Comparison of ENCODE assay signal across 1 cellular context in genomic region chr3:155248531-155249187, GRCh38.
TF ChIP-seq lines count a peak whose summit lies in the region.

No MANE protein-coding gene starts in this region.

TF ChIP-seq in K562, 482 proteins besides CTCF, POLR2A, EP300 and RAD21 (continued from another document):
- TF ChIP-seq, protein P1, sequence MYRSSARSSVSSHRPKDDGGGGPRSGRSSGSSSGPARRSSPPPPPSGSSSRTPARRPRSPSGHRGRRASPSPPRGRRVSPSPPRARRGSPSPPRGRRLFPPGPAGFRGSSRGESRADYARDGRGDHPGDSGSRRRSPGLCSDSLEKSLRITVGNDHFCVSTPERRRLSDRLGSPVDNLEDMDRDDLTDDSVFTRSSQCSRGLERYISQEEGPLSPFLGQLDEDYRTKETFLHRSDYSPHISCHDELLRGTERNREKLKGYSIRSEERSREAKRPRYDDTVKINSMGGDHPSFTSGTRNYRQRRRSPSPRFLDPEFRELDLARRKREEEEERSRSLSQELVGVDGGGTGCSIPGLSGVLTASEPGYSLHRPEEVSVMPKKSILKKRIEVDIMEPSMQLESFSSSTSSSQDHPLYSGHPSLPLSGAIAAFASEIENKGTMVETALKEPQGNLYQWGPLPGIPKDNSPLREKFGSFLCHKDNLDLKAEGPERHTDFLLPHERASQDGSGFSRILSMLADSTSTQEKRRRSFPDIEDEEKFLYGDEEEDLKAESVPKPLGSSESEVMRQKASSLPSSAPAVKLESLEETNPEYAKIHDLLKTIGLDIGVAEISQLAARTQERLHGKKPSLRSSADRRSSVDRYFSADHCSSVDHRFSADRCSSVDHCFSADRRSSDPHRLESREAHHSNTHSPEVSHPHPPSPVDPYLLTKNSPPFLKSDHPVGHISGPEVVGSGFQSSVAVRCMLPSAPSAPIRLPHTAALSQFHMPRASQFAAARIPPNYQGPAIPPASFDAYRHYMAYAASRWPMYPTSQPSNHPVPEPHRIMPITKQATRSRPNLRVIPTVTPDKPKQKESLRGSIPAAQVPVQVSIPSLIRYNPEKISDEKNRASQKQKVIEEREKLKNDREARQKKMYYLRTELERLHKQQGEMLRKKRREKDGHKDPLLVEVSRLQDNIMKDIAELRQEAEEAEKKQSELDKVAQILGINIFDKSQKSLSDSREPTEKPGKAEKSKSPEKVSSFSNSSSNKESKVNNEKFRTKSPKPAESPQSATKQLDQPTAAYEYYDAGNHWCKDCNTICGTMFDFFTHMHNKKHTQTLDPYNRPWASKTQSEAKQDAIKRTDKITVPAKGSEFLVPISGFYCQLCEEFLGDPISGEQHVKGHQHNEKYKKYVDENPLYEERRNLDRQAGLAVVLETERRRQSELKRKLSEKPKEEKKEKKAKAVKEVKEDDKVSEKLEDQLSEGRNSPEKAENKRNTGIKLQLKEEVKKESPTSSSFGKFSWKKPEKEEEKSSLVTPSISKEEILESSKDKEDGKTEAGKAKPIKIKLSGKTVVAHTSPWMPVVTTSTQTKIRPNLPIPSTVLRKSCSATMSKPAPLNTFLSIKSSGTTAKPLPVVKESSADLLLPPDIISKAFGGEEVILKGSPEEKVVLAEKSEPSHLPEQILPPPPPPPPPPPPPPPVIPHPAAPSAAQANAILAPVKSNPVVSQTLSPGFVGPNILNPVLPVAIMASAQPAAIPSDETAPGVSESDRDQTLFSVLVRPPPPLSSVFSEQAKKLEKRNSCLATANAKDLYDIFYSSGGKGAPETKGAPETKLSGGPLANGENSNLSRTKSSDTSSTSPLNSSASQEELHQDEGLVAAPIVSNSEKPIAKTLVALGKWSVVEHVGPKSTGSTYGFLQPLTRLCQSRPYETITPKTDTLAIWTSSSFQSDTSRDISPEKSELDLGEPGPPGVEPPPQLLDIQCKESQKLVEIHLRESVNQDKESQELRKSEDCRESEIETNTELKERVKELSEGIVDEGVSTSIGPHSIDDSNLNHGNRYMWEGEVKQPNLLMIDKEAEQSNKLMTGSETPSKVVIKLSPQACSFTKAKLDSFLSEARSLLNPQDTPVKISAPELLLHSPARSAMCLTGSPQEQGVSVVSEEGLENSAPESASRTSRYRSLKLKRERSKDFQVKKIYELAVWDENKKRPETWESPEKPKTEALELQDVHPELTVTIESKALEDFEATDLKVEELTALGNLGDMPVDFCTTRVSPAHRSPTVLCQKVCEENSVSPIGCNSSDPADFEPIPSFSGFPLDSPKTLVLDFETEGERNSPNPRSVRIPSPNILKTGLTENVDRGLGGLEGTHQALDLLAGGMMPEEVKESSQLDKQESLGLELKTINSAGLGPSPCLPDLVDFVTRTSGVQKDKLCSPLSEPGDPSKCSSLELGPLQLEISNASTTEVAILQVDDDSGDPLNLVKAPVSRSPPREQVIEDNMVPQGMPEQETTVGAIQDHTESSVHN (IDR thresholded peaks at IDR 0.05; ENCODE audit: borderline replicate concordance in 1 of 2, low read depth in 1 of 2): no peak; a peak in 1 of 4 replicates
- TF ChIP-seq, protein P2, sequence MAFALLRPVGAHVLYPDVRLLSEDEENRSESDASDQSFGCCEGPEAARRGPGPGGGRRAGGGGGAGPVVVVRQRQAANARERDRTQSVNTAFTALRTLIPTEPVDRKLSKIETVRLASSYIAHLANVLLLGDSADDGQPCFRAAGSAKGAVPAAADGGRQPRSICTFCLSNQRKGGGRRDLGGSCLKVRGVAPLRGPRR (CRISPR knock-in tag; IDR thresholded peaks at IDR 0.05): no peak
- TF ChIP-seq ARHGAP35 (IDR thresholded peaks at IDR 0.05; ENCODE audit: partially characterized antibody): no peak
- no peak for TF ChIP-seq ZNF445 (CRISPR knock-in tag; IDR thresholded peaks at IDR 0.05; ENCODE audit: low read depth)
- peak; percentile 53 for TF ChIP-seq FOSL1 (tag; conservative IDR thresholded peaks at IDR 0.05)
- TF ChIP-seq TAL1 (IDR thresholded peaks at IDR 0.05): peak; percentile 89
- no peak for TF ChIP-seq KAT8 (IDR thresholded peaks at IDR 0.05; ENCODE audit: low read depth)
- TF ChIP-seq GABPA (tag; conservative IDR thresholded peaks at IDR 0.05; ENCODE audit: low read depth): 0 out of 2 replicates have a peak, but pooled peaks have one; percentile 18
- TF ChIP-seq, protein P3, sequence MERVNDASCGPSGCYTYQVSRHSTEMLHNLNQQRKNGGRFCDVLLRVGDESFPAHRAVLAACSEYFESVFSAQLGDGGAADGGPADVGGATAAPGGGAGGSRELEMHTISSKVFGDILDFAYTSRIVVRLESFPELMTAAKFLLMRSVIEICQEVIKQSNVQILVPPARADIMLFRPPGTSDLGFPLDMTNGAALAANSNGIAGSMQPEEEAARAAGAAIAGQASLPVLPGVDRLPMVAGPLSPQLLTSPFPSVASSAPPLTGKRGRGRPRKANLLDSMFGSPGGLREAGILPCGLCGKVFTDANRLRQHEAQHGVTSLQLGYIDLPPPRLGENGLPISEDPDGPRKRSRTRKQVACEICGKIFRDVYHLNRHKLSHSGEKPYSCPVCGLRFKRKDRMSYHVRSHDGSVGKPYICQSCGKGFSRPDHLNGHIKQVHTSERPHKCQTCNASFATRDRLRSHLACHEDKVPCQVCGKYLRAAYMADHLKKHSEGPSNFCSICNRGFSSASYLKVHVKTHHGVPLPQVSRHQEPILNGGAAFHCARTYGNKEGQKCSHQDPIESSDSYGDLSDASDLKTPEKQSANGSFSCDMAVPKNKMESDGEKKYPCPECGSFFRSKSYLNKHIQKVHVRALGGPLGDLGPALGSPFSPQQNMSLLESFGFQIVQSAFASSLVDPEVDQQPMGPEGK (CRISPR knock-in tag; IDR thresholded peaks at IDR 0.05; ENCODE audit: borderline replicate concordance): no peak
- TF ChIP-seq PML (IDR thresholded peaks at IDR 0.05; ENCODE audit: low read length): peak; percentile 48; the same call in 1 of the 2 replicates
- TF ChIP-seq CUX1 (CRISPR knock-in tag; IDR thresholded peaks at IDR 0.05): no peak
- peak in 1 of 2 experiments; percentile 89; a peak in 2 of 4 replicates for TF ChIP-seq MLLT1 (IDR thresholded peaks at IDR 0.05)
- TF ChIP-seq HMGN3 (IDR thresholded peaks at IDR 0.05; ENCODE audit: borderline replicate concordance, extremely low read depth, insufficient read length, low read depth, low read length): peak; percentile 40
- no peak for TF ChIP-seq ELF4 (CRISPR knock-in tag; IDR thresholded peaks at IDR 0.05)
- peak in 1 of 2 experiments; percentile 65; a peak in 1 of 4 replicates for TF ChIP-seq TBL1XR1 (IDR thresholded peaks at IDR 0.05; ENCODE audit: low read length in 2 of 2)
- no peak for TF ChIP-seq SRSF7 (optimal IDR thresholded peaks at IDR 0.05; ENCODE audit: low read depth, low read length)
TF ChIP-seq in K562: peak in this region for 61.
